1 cellular context compared by ENCODE assay signal in the genomic region with DNA sequence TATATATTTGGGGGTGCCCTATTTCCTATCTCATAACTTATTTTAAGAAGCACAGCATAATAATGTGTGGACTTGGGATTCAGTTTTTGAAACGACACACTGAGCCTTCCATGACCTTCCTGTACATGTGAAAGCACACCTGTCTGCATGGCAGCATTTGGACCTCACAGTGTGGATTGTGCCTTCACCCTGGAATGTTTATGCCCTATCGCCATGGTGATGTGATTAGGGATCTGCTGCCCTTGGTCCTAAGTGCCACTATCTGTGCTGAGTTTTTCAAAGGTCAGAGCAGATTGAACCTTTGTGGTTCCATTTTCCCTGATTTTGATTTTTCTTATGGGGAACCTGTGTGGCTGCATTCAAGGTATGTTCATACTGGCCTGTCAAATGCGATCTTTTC.
A peak's percentile ranks its signal among the peaks of the same experiment; 100 is the strongest.
TF ChIP-seq lines count a peak whose summit lies in the region.

No MANE protein-coding gene starts in this region.

TF ChIP-seq in K562, 482 proteins besides CTCF, POLR2A, EP300 and RAD21:
- TF ChIP-seq RFX1 (IDR thresholded peaks at IDR 0.05) (peak; percentile 31; the same call in 1 of the 2 replicates), FOXJ2 (tag; IDR thresholded peaks at IDR 0.05) (peak; percentile 61; the same call in 1 of the 2 replicates)
